1 cellular context compared by ENCODE assay signal in the genomic region with DNA sequence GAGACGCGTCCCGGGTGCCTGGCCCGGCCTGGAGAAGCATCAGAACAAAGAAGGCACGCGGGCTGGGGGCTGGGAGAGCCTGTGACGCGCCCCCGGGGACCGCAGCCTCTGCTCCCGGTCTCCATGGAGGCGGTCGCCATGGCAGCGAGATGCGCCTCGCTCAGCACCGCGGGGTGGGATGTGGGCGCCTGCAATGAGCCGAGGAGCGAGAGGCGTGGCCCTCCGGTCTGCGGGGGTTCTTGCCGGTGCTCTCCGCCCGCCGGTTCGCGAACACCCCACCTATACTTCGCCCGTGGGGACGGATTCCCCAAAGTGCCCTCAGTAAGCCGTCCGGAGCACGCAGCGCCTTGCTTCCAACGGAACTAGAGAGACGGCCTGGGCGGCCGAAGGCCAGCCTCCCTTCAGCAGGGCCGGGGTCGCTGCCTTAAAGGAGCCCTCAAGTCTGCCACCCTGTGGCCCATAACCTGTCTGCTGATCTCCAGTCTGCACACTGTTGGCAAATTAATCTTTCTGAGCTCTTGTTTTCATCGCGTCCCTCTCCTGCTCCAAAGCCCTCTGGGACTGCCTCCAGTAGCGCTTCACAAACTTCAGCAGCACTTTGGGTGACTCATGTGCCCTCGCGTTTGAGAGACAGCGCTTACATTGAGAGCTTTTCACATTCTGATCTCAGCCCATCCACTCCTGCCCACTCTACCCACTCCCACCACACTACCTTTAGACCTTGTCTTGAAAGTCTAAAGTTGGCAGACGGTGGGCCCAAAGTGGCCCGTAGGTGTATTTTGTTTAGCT.
TF ChIP-seq lines count a peak whose summit lies in the region.

No MANE protein-coding gene starts in this region.

TF ChIP-seq in HepG2, 621 proteins besides CTCF, POLR2A, EP300 and RAD21 (continued from another document and continues in another):
- TF ChIP-seq, protein P1, sequence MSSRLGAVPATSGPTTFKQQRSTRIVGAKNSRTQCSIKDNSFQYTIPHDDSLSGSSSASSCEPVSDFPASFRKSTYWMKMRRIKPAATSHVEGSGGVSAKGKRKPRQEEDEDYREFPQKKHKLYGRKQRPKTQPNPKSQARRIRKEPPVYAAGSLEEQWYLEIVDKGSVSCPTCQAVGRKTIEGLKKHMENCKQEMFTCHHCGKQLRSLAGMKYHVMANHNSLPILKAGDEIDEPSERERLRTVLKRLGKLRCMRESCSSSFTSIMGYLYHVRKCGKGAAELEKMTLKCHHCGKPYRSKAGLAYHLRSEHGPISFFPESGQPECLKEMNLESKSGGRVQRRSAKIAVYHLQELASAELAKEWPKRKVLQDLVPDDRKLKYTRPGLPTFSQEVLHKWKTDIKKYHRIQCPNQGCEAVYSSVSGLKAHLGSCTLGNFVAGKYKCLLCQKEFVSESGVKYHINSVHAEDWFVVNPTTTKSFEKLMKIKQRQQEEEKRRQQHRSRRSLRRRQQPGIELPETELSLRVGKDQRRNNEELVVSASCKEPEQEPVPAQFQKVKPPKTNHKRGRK (CRISPR knock-in tag; IDR thresholded peaks at IDR 0.05) = no peak; the same call in 1 of the 2 replicates
- TF ChIP-seq ZNF530 (CRISPR knock-in tag; IDR thresholded peaks at IDR 0.05; ENCODE audit: low read depth) (no peak), NFATC3 (CRISPR knock-in tag; IDR thresholded peaks at IDR 0.05) (peak; percentile 94), NONO (IDR thresholded peaks at IDR 0.05) (no peak), NONO (CRISPR knock-in tag; conservative IDR thresholded peaks at IDR 0.05) (0 out of 2 replicates have a peak, but pooled peaks have one; percentile 17), U2AF2 (IDR thresholded peaks at IDR 0.05; ENCODE audit: low read depth, low read length) (peak; percentile 97), HDAC1 (CRISPR knock-in tag; IDR thresholded peaks at IDR 0.05) (peak; percentile 66), HOXA5 (CRISPR knock-in tag; IDR thresholded peaks at IDR 0.05) (0 out of 2 replicates have a peak, but pooled peaks have one; percentile 19), ZNF432 (CRISPR knock-in tag; IDR thresholded peaks at IDR 0.05; ENCODE audit: borderline replicate concordance) (no peak), ZNF780A (CRISPR knock-in tag; IDR thresholded peaks at IDR 0.05) (no peak), ZNF180 (CRISPR knock-in tag; IDR thresholded peaks at IDR 0.05; ENCODE audit: borderline replicate concordance, low read depth) (0 out of 2 replicates have a peak, but pooled peaks have one; percentile 58), ZNF121 (CRISPR knock-in tag; IDR thresholded peaks at IDR 0.05) (peak; percentile 22; the same call in 1 of the 2 replicates), ZNF841 (CRISPR knock-in tag; IDR thresholded peaks at IDR 0.05; ENCODE audit: borderline replicate concordance) (no peak), RBM22 (optimal IDR thresholded peaks at IDR 0.05; ENCODE audit: low read length) (peak; percentile 99), SNRNP70 (IDR thresholded peaks at IDR 0.05; ENCODE audit: low read depth, low read length) (no peak), NR2F1 (CRISPR knock-in tag; IDR thresholded peaks at IDR 0.05) (no peak), ZNF616 (CRISPR knock-in tag; IDR thresholded peaks at IDR 0.05; ENCODE audit: low read depth) (peak; percentile 50; the same call in 1 of the 2 replicates), THYN1 (CRISPR knock-in tag; IDR thresholded peaks at IDR 0.05; ENCODE audit: borderline replicate concordance, low read depth) (no peak), ZNF660 (CRISPR knock-in tag; IDR thresholded peaks at IDR 0.05; ENCODE audit: borderline replicate concordance, low read depth) (no peak), REL (CRISPR knock-in tag; conservative IDR thresholded peaks at IDR 0.05) (no peak), NFKB2 (CRISPR knock-in tag; IDR thresholded peaks at IDR 0.05; ENCODE audit: borderline replicate concordance) (peak; percentile 49; the same call in 1 of the 2 replicates), CAMTA2 (CRISPR knock-in tag; IDR thresholded peaks at IDR 0.05; ENCODE audit: borderline replicate concordance) (peak; percentile 67; the same call in 1 of the 2 replicates), KDM2A (CRISPR knock-in tag; IDR thresholded peaks at IDR 0.05; ENCODE audit: borderline replicate concordance, low read depth) (peak; percentile 22; the same call in 1 of the 2 replicates), SOX5 (CRISPR knock-in tag; IDR thresholded peaks at IDR 0.05; ENCODE audit: borderline replicate concordance) (no peak), ZFP41 (CRISPR knock-in tag; IDR thresholded peaks at IDR 0.05; ENCODE audit: borderline replicate concordance) (peak; percentile 29; the same call in 1 of the 2 replicates), ZBTB1 (CRISPR knock-in tag; IDR thresholded peaks at IDR 0.05; ENCODE audit: borderline replicate concordance) (no peak), GATAD2A (CRISPR knock-in tag; IDR thresholded peaks at IDR 0.05) (peak; percentile 36), HNRNPL (IDR thresholded peaks at IDR 0.05; ENCODE audit: low read depth, low read length) (no peak), ZNF670 (CRISPR knock-in tag; IDR thresholded peaks at IDR 0.05; ENCODE audit: borderline replicate concordance) (0 out of 2 replicates have a peak, but pooled peaks have one; percentile 2), ZNF577 (CRISPR knock-in tag; IDR thresholded peaks at IDR 0.05; ENCODE audit: borderline replicate concordance, low read depth) (no peak), NR1H2 (CRISPR knock-in tag; IDR thresholded peaks at IDR 0.05; ENCODE audit: borderline replicate concordance, low read depth) (no peak), ZNF160 (CRISPR knock-in tag; IDR thresholded peaks at IDR 0.05) (no peak; the same call in 1 of the 2 replicates), CHCHD3 (CRISPR knock-in tag; IDR thresholded peaks at IDR 0.05) (no peak), MYC (CRISPR knock-in tag; IDR thresholded peaks at IDR 0.05; ENCODE audit: borderline replicate concordance) (peak; percentile 16; the same call in 1 of the 2 replicates), TOE1 (CRISPR knock-in tag; IDR thresholded peaks at IDR 0.05) (0 out of 2 replicates have a peak, but pooled peaks have one; percentile 25), NFYC (CRISPR knock-in tag; IDR thresholded peaks at IDR 0.05) (no peak), MTA3 (CRISPR knock-in tag; IDR thresholded peaks at IDR 0.05) (no peak), MXD4 (CRISPR knock-in tag; IDR thresholded peaks at IDR 0.05) (peak; percentile 51; the same call in 1 of the 2 replicates), ZNF382 (CRISPR knock-in tag; IDR thresholded peaks at IDR 0.05; ENCODE audit: borderline replicate concordance) (no peak)
- TF ChIP-seq, protein P2, sequence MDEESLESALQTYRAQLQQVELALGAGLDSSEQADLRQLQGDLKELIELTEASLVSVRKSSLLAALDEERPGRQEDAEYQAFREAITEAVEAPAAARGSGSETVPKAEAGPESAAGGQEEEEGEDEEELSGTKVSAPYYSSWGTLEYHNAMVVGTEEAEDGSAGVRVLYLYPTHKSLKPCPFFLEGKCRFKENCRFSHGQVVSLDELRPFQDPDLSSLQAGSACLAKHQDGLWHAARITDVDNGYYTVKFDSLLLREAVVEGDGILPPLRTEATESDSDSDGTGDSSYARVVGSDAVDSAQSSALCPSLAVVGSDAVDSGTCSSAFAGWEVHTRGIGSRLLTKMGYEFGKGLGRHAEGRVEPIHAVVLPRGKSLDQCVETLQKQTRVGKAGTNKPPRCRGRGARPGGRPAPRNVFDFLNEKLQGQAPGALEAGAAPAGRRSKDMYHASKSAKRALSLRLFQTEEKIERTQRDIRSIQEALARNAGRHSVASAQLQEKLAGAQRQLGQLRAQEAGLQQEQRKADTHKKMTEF (CRISPR knock-in tag; IDR thresholded peaks at IDR 0.05) = 0 out of 2 replicates have a peak, but pooled peaks have one; percentile 5
- TF ChIP-seq, protein P3, sequence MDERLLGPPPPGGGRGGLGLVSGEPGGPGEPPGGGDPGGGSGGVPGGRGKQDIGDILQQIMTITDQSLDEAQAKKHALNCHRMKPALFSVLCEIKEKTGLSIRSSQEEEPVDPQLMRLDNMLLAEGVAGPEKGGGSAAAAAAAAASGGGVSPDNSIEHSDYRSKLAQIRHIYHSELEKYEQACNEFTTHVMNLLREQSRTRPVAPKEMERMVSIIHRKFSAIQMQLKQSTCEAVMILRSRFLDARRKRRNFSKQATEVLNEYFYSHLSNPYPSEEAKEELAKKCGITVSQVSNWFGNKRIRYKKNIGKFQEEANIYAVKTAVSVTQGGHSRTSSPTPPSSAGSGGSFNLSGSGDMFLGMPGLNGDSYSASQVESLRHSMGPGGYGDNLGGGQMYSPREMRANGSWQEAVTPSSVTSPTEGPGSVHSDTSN (CRISPR knock-in tag; IDR thresholded peaks at IDR 0.05) = peak; percentile 56; the same call in 1 of the 2 replicates
- TF ChIP-seq, protein P4, sequence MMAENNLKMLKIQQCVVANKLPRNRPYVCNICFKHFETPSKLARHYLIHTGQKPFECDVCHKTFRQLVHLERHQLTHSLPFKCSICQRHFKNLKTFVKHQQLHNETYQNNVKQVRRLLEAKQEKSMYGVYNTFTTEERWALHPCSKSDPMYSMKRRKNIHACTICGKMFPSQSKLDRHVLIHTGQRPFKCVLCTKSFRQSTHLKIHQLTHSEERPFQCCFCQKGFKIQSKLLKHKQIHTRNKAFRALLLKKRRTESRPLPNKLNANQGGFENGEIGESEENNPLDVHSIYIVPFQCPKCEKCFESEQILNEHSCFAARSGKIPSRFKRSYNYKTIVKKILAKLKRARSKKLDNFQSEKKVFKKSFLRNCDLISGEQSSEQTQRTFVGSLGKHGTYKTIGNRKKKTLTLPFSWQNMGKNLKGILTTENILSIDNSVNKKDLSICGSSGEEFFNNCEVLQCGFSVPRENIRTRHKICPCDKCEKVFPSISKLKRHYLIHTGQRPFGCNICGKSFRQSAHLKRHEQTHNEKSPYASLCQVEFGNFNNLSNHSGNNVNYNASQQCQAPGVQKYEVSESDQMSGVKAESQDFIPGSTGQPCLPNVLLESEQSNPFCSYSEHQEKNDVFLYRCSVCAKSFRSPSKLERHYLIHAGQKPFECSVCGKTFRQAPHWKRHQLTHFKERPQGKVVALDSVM (CRISPR knock-in tag; IDR thresholded peaks at IDR 0.05) = peak; percentile 88
- TF ChIP-seq, protein P5, sequence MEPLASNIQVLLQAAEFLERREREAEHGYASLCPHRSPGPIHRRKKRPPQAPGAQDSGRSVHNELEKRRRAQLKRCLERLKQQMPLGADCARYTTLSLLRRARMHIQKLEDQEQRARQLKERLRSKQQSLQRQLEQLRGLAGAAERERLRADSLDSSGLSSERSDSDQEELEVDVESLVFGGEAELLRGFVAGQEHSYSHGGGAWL (CRISPR knock-in tag; IDR thresholded peaks at IDR 0.05) = no peak
- TF ChIP-seq, protein P6, sequence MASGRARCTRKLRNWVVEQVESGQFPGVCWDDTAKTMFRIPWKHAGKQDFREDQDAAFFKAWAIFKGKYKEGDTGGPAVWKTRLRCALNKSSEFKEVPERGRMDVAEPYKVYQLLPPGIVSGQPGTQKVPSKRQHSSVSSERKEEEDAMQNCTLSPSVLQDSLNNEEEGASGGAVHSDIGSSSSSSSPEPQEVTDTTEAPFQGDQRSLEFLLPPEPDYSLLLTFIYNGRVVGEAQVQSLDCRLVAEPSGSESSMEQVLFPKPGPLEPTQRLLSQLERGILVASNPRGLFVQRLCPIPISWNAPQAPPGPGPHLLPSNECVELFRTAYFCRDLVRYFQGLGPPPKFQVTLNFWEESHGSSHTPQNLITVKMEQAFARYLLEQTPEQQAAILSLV (CRISPR knock-in tag; IDR thresholded peaks at IDR 0.05; ENCODE audit: borderline replicate concordance) = peak; percentile 51; the same call in 1 of the 2 replicates
- TF ChIP-seq, protein P7, sequence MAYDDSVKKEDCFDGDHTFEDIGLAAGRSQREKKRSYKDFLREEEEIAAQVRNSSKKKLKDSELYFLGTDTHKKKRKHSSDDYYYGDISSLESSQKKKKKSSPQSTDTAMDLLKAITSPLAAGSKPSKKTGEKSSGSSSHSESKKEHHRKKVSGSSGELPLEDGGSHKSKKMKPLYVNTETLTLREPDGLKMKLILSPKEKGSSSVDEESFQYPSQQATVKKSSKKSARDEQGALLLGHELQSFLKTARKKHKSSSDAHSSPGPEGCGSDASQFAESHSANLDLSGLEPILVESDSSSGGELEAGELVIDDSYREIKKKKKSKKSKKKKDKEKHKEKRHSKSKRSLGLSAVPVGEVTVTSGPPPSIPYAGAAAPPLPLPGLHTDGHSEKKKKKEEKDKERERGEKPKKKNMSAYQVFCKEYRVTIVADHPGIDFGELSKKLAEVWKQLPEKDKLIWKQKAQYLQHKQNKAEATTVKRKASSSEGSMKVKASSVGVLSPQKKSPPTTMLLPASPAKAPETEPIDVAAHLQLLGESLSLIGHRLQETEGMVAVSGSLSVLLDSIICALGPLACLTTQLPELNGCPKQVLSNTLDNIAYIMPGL (CRISPR knock-in tag; IDR thresholded peaks at IDR 0.05; ENCODE audit: borderline replicate concordance in 1 of 2, low read depth in 1 of 2) = peak; percentile 8 to 90
- TF ChIP-seq, protein P8, sequence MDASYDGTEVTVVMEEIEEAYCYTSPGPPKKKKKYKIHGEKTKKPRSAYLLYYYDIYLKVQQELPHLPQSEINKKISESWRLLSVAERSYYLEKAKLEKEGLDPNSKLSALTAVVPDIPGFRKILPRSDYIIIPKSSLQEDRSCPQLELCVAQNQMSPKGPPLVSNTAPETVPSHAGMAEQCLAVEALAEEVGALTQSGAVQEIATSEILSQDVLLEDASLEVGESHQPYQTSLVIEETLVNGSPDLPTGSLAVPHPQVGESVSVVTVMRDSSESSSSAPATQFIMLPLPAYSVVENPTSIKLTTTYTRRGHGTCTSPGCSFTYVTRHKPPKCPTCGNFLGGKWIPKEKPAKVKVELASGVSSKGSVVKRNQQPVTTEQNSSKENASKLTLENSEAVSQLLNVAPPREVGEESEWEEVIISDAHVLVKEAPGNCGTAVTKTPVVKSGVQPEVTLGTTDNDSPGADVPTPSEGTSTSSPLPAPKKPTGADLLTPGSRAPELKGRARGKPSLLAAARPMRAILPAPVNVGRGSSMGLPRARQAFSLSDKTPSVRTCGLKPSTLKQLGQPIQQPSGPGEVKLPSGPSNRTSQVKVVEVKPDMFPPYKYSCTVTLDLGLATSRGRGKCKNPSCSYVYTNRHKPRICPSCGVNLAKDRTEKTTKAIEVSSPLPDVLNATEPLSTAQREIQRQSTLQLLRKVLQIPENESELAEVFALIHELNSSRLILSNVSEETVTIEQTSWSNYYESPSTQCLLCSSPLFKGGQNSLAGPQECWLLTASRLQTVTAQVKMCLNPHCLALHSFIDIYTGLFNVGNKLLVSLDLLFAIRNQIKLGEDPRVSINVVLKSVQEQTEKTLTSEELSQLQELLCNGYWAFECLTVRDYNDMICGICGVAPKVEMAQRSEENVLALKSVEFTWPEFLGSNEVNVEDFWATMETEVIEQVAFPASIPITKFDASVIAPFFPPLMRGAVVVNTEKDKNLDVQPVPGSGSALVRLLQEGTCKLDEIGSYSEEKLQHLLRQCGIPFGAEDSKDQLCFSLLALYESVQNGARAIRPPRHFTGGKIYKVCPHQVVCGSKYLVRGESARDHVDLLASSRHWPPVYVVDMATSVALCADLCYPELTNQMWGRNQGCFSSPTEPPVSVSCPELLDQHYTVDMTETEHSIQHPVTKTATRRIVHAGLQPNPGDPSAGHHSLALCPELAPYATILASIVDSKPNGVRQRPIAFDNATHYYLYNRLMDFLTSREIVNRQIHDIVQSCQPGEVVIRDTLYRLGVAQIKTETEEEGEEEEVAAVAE (CRISPR knock-in tag; IDR thresholded peaks at IDR 0.05; ENCODE audit: borderline replicate concordance) = 0 out of 2 replicates have a peak, but pooled peaks have one; percentile 24
